ENCODE assay signal across 10 cellular contexts in genomic region chr13:106499905-106500304, GRCh38. TPM values are rescaled to one million over a fixed set of nuclear protein-coding genes. Genes with fewer than 3 reads are reported as not detected.
DNase-seq lines count a peak whose midpoint lies in the region; ATAC-seq and TF ChIP-seq lines count a peak whose summit lies in the region.
"Had no signal": no experiment of that assay in that cellular context is flagged by ENCODE, and none has a peak within 500 bp of the region (broad histone marks: within the 10 kb centered on the region; RNA-seq: fewer than 3 reads in every experiment).

No MANE protein-coding gene starts in this region.

- H4K20me1 ChIP-seq in BLaER1 treated with 17β-estradiol and CSF1 and Interleukin-3, amounts not matched to agents 10 nM and 100 nM, result peaks cover 0 to 98% (median 0%) of the 10 kb centered on the region in 11 experiments; a peak in 9 of 22 replicates
- H4K20me1 ChIP-seq in neural progenitor cell (ENCODE audit: low read depth), result peaks cover 100% of the 10 kb centered on the region

- TF ChIP-seq CTCF in choroid plexus epithelial cell (conservative IDR thresholded peaks at IDR 0.05; ENCODE audit: low read depth, low read length) (no peak), neural progenitor cell (IDR thresholded peaks at IDR 0.05) (no peak)

- no peak overlapping the region for H3K4me3 Mint-ChIP-seq in neural progenitor cell
- H3K4me3 Mint-ChIP-seq: naive B cell had no signal

- H3K27me3 Mint-ChIP-seq in neural progenitor cell (ENCODE audit: insufficient read depth, low read depth), result peaks cover 2% of the 10 kb centered on the region

- ATAC-seq in GM21529 (IDR thresholded peaks at IDR 0.05; ENCODE audit: unreplicated experiment), result peak; percentile 63

- H3K4me2 ChIP-seq in BLaER1 treated with 17β-estradiol and CSF1 and Interleukin-3, amounts not matched to agents 10 nM and 100 nM, result peak overlapping the region; percentile 66 to 87 (median 82)
- H3K4me2 ChIP-seq in neural progenitor cell, result no peak overlapping the region

- peaks cover 3% of the 10 kb centered on the region for H3K9me3 Mint-ChIP-seq in neural progenitor cell

- no peak overlapping the region for H2AFZ ChIP-seq in neural progenitor cell (replicated peaks)

- H3K4me1 ChIP-seq in BLaER1 treated with 17β-estradiol and CSF1 and Interleukin-3, amounts not matched to agents 10 nM and 100 nM, result peaks cover 54 to 100% (median 82%) of the 10 kb centered on the region in 10 experiments
- H3K4me1 ChIP-seq in neural progenitor cell, result peaks cover 19% of the 10 kb centered on the region

- DNase-seq in LHCN-M2 (ENCODE audit: low read depth), result peak; percentile 75
- DNase-seq in choroid plexus epithelial cell (ENCODE audit: low read depth), result peak; percentile 54
- no peak for DNase-seq in NCI-H2107 treated with DMSO at 0.1 percent for 48 hours (lab: John Stamatoyannopoulos, UW; ENCODE audit: unreplicated experiment)
- no peak for DNase-seq in foreskin melanocyte
- DNase-seq in neural progenitor cell (ENCODE audit: low spot score), result no peak
- DNase-seq in NCI-H2171 treated with DMSO at 0.1 percent for 48 hours (lab: John Stamatoyannopoulos, UW), result no peak
- DNase-seq: naive B cell had no signal

- peaks cover 0 to 53% (median 30%) of the 10 kb centered on the region in 11 experiments; a peak in 14 of 22 replicates for H3K36me3 ChIP-seq in BLaER1 treated with 17β-estradiol and CSF1 and Interleukin-3, amounts not matched to agents 10 nM and 100 nM
- peaks cover 16% of the 10 kb centered on the region for H3K36me3 ChIP-seq in neural progenitor cell

- H3K79me2 ChIP-seq in neural progenitor cell (ENCODE audit: low read depth), result peaks cover 100% of the 10 kb centered on the region

- H3K4me3 ChIP-seq in BLaER1 treated with 17β-estradiol and CSF1 and Interleukin-3, amounts not matched to agents 10 nM and 100 nM, result peak overlapping the region in 6 of 10 experiments; percentile 1 to 38 (median 13); a peak in 5 of 20 replicates
- no peak overlapping the region for H3K4me3 ChIP-seq in choroid plexus epithelial cell (ENCODE audit: low read depth, low read length)
- H3K4me3 ChIP-seq in neural progenitor cell, result no peak overlapping the region

- peak overlapping the region in 9 of 11 experiments; percentile 57 to 73 (median 61); a peak in 19 of 22 replicates for H3K27ac ChIP-seq in BLaER1 treated with 17β-estradiol and CSF1 and Interleukin-3, amounts not matched to agents 10 nM and 100 nM
- no peak overlapping the region for H3K27ac ChIP-seq in neural progenitor cell
- H3K27ac ChIP-seq: VCaP had no signal

- no peaks in the 10 kb centered on the region for H3K9me3 ChIP-seq in BLaER1 treated with 17β-estradiol and CSF1 and Interleukin-3, amounts not matched to agents 10 nM and 100 nM (replicated peaks in 1 of 11)
- no peaks in the 10 kb centered on the region for H3K9me3 ChIP-seq in neural progenitor cell (ENCODE audit: low read depth)

- no peaks in the 10 kb centered on the region for H3K27me3 ChIP-seq in BLaER1 treated with 17β-estradiol and CSF1 and Interleukin-3, amounts not matched to agents 10 nM and 100 nM
- no peaks in the 10 kb centered on the region for H3K27me3 ChIP-seq in neural progenitor cell

- peaks cover 43% of the 10 kb centered on the region for H3K4me1 Mint-ChIP-seq in neural progenitor cell

- H3K9ac ChIP-seq in BLaER1 treated with 17β-estradiol and CSF1 and Interleukin-3, amounts not matched to agents 10 nM and 100 nM, result peak overlapping the region in 9 of 11 experiments; percentile 0 to 54 (median 17); a peak in 11 of 22 replicates
- H3K9ac ChIP-seq in neural progenitor cell, result no peak overlapping the region

- H3K27ac Mint-ChIP-seq in neural progenitor cell, result no peak overlapping the region
- H3K27ac Mint-ChIP-seq: naive B cell had no signal

- peaks cover 59% of the 10 kb centered on the region for H3K36me3 Mint-ChIP-seq in neural progenitor cell

- peaks cover 15% of the 10 kb centered on the region for H3F3A ChIP-seq in neural progenitor cell (ENCODE audit: low read depth)

RNA-seq across cellular contexts. Expression of gene EFNB2, which starts 35.6 kb away (rescaled TPM):
- total RNA-seq in LHCN-M2 (2014; rRNA removed), result 10.1 and 11.8 TPM in 2 replicates
- polyA plus RNA-seq in LHCN-M2 (2012), result 13.4 TPM
- 88.7 and 101 TPM in 2 replicates for total RNA-seq in neural progenitor cell (ENCODE audit: low replicate concordance)

Comparison
In these comparisons a context has a peak if more than half of its experiments do, and no peak if none do; other contexts are left out.
1. H3K4me3 ChIP-seq: peak in BLaER1 treated with 17β-estradiol and CSF1 and Interleukin-3, amounts not matched to agents 10 nM and 100 nM (6 of 10); none in choroid plexus epithelial cell (single experiment) and neural progenitor cell (single experiment).
2. DNase-seq: peak in LHCN-M2 (single experiment) and choroid plexus epithelial cell (single experiment); none in NCI-H2107 treated with DMSO at 0.1 percent for 48 hours (single experiment), foreskin melanocyte (single experiment), neural progenitor cell (single experiment) and NCI-H2171 treated with DMSO at 0.1 percent for 48 hours (single experiment).